ENCODE assay signal across 9 cellular contexts in the genomic region with DNA sequence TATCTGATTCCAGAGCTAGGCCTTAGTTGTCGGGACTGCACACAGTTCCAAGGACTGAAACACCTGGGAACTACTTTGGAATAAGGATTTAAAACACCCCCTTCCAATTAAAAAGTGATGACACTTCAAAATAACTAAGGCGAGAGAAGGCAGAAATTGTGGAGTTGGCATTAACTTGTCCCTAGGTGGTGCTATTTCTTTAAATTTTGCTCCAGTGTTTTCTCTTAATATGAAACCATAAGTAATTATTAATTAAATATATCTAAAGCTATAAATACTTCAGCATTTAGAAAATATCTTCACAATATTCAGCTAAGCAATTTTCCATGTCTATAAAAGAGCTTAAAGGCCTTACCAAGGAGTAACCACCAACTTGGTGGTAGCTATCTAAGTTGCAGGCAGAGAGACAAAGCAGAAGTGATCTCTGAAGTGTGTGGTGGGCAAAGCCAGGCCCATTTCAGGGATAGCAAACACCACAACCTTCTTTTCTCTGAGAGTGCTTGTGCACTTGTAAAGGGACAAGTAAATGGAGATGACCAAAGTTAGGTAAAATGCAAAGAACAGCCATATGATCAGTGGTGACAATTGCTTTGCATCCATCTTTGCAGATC.
DNase-seq lines count a peak whose midpoint lies in the region; ATAC-seq, FAIRE-seq and TF ChIP-seq lines count a peak whose summit lies in the region.
"Had no signal": no experiment of that assay in that cellular context is flagged by ENCODE, and none has a peak within 500 bp of the region (broad histone marks: within the 10 kb centered on the region; RNA-seq: fewer than 3 reads in every experiment).

No MANE protein-coding gene starts in this region.

- ATAC-seq in GM12878 (peak; percentile 89), left lobe of liver (peak; percentile 53)

- H3K27me3 ChIP-seq in GM12878 (replicated peaks in 1 of 2; ENCODE audit: control insufficient read depth in 2 of 2, insufficient read depth in 2 of 2, low read length in 1 of 2), result no peaks in the 10 kb centered on the region

- TF ChIP-seq RAD21 in GM12878 (IDR thresholded peaks at IDR 0.05; ENCODE audit: insufficient read depth, low read depth, low read length), result peak; percentile 65

- no peak overlapping the region for H3K4me2 ChIP-seq in GM12878 (ENCODE audit: control insufficient read depth, insufficient read depth)

- H3K9ac ChIP-seq in GM12878 (ENCODE audit: control insufficient read depth, insufficient read depth, low read length), result no peak overlapping the region

- peaks cover 5% of the 10 kb centered on the region for H3K36me3 Mint-ChIP-seq in activated naive CD4-positive, alpha-beta T cell treated with anti-CD3 and anti-CD28 coated beads, Interleukin-2, amount 50 U/mL, for 24 hours

- H3K4me1 ChIP-seq in HEK293 (ENCODE audit: control insufficient read depth, insufficient read depth, low read length) (no peaks in the 10 kb centered on the region), GM12878 (ENCODE audit: control insufficient read depth, insufficient read depth, low read length) (peaks cover 3% of the 10 kb centered on the region; the same call in 1 of the 2 replicates)

- no peak for FAIRE-seq in GM12878 (lab: Jason Lieb, UNC)

- H3K27ac Mint-ChIP-seq in activated naive CD4-positive, alpha-beta T cell treated with anti-CD3 and anti-CD28 coated beads, Interleukin-2, amount 50 U/mL, for 24 hours, result peak overlapping the region; percentile 33

- RAD21 ChIA-PET in GM12878 (lab: Charles Lee; ENCODE audit: unreplicated experiment), result interaction anchor here (0.7 to 8.7 kb wide), 45 partner anchors 10 to 592 kb away, joined by 3 to 207 read pairs (median 5); a partner anchor contains a TSS

- peaks cover 41% of the 10 kb centered on the region for H3K4me1 Mint-ChIP-seq in activated naive CD4-positive, alpha-beta T cell treated with anti-CD3 and anti-CD28 coated beads, Interleukin-2, amount 50 U/mL, for 24 hours

- no peaks in the 10 kb centered on the region for H3K9me3 ChIP-seq in HEK293 (ENCODE audit: control insufficient read depth, insufficient read depth, low read depth, low read length)
- no peaks in the 10 kb centered on the region for H3K9me3 ChIP-seq in GM12878 (replicated peaks; ENCODE audit: control insufficient read depth, insufficient read depth, low read length)

- no TSS peak for BruUV-seq in GM12878 (replicated peaks; lab: Mats Ljungman, UMichigan)

- DNase-seq in activated naive CD4-positive, alpha-beta T cell treated with Interleukin-2 at 50 U/mL for 16 hours, result no peak
- DNase-seq in NCI-H2227 (lab: John Stamatoyannopoulos, UW; ENCODE audit: unreplicated experiment) (peak; percentile 39), GM12878 (ENCODE audit: low read depth, low spot score) (no peak), left lobe of liver (ENCODE audit: low spot score) (no peak), putamen (ENCODE audit: low spot score) (no peak)
- no peak for DNase-seq in NK-92 treated with Interleukin-12 subunit alpha and Interleukin-12 subunit beta, amount 100 ng/mL, for 24 hours (lab: John Stamatoyannopoulos, UW)

- no peak overlapping the region for H3K4me3 Mint-ChIP-seq in activated naive CD4-positive, alpha-beta T cell treated with anti-CD3 and anti-CD28 coated beads, Interleukin-2, amount 50 U/mL, for 24 hours

- H2AFZ ChIP-seq in GM12878 (ENCODE audit: control insufficient read depth, low read depth, low read length), result no peak overlapping the region

- H3K36me3 ChIP-seq in HEK293 (ENCODE audit: control insufficient read depth in 2 of 2, insufficient read depth in 1 of 2, low read length in 2 of 2), result no peaks in the 10 kb centered on the region
- peaks cover 0 to 4% of the 10 kb centered on the region in 2 experiments; a peak in 3 of 4 replicates for H3K36me3 ChIP-seq in GM12878 (ENCODE audit: control insufficient read depth in 2 of 2, insufficient read depth in 2 of 2, low read length in 1 of 2)

- SMC1A ChIA-PET in GM12878 (lab: Charles Lee; ENCODE audit: uncharacterized antibody, unreplicated experiment), result interaction anchor here (0.6 to 19.2 kb wide), 62 partner anchors 9 to 666 kb away, joined by 3 to 478 read pairs (median 5); a partner anchor contains a TSS

- TF ChIP-seq EP300 in GM12878 (IDR thresholded peaks at IDR 0.05; ENCODE audit: borderline replicate concordance in 1 of 2, control insufficient read depth in 1 of 2, low read depth in 2 of 2, low read length in 2 of 2), result no peak

- POLR2A ChIA-PET in HEK293 (lab: Yijun Ruan, JAX) (no interaction called here), GM12878 (lab: Charles Lee) (interaction anchor here (0.9 to 2.9 kb wide), 7 partner anchors 14 to 198 kb away, joined by 3 to 14 read pairs (median 4); no protein-coding TSS in a partner anchor)

- TF ChIP-seq CTCF in HEK293 (tag by site-specific recombination; IDR thresholded peaks at IDR 0.05), result 0 out of 2 replicates have a peak, but pooled peaks have one; percentile 18
- peak; percentile 38 to 62 (median 48) for TF ChIP-seq CTCF in GM12878 (IDR thresholded peaks at IDR 0.05 in 2 of 3, conservative IDR thresholded peaks at IDR 0.05 in 1 of 3; ENCODE audit: control insufficient read depth in 2 of 3, extremely low read depth in 1 of 3, insufficient read depth in 1 of 3, low read depth in 3 of 3, low read length in 3 of 3)

- intact Hi-C loops in GM12878 (cut with micrococcal nuclease; ENCODE audit: unreplicated experiment), result loop anchor here (1.0 to 2.0 kb wide), 3 partner anchors 55 to 265 kb away; a partner anchor contains a TSS

- in situ Hi-C loops in GM12878 (cut with MboI), result no loop called here

- 0% methylated on average over 2 of the region's 2 CpGs for WGBS in GM12878 (ENCODE audit: insufficient coverage, insufficient replicate concordance, low lambda C conversion rate, missing lambda C conversion rate)

- H3K27me3 Mint-ChIP-seq in activated naive CD4-positive, alpha-beta T cell treated with anti-CD3 and anti-CD28 coated beads, Interleukin-2, amount 50 U/mL, for 24 hours, result no peaks in the 10 kb centered on the region

- H4K20me1 ChIP-seq in GM12878 (ENCODE audit: control insufficient read depth, insufficient read depth), result no peaks in the 10 kb centered on the region

- TF ChIP-seq POLR2A in GM12878 (IDR thresholded peaks at IDR 0.05; ENCODE audit: low read depth, low read length), result no peak

- H3K27ac ChIP-seq in HEK293 (ENCODE audit: extremely low read depth, low read depth, low read length), result no peak overlapping the region
- H3K27ac ChIP-seq in GM12878 (ENCODE audit: control insufficient read depth, insufficient read depth), result no peak overlapping the region
- H3K27ac ChIP-seq: epithelial cell of prostate had no signal

- H3K4me3 ChIP-seq in HEK293 (ENCODE audit: low read depth, low read length) (no peak overlapping the region), GM12878 (no peak overlapping the region)

- H3K79me2 ChIP-seq in GM12878 (ENCODE audit: control insufficient read depth, insufficient read depth, low read length), result no peaks in the 10 kb centered on the region

- CTCF ChIA-PET in HEK293 (lab: Yijun Ruan, JAX), result interaction anchor here (0.5 to 9.8 kb wide), 62 partner anchors 8 to 1265 kb away, joined by 3 to 115 read pairs (median 4); no protein-coding TSS in a partner anchor
- CTCF ChIA-PET in GM12878 (lab: Yijun Ruan, JAX), result interaction anchor here (0.6 to 11.4 kb wide), 88 partner anchors 9 to 674 kb away, joined by 3 to 398 read pairs (median 5); no protein-coding TSS in a partner anchor

- no peaks in the 10 kb centered on the region for H3K9me3 Mint-ChIP-seq in activated naive CD4-positive, alpha-beta T cell treated with anti-CD3 and anti-CD28 coated beads, Interleukin-2, amount 50 U/mL, for 24 hours

TF ChIP-seq in HEK293, 187 proteins besides CTCF, POLR2A, EP300 and RAD21:
- 0 out of 2 replicates have a peak, but pooled peaks have one; percentile 26 for TF ChIP-seq ZNF660 (tag by site-specific recombination; IDR thresholded peaks at IDR 0.05)
- TF ChIP-seq ZBTB8A (tag by site-specific recombination; IDR thresholded peaks at IDR 0.05), result no peak
- peak; percentile 60 for TF ChIP-seq ZNF654 (tag by site-specific recombination; IDR thresholded peaks at IDR 0.05; ENCODE audit: low read depth)
- TF ChIP-seq, protein P1, sequence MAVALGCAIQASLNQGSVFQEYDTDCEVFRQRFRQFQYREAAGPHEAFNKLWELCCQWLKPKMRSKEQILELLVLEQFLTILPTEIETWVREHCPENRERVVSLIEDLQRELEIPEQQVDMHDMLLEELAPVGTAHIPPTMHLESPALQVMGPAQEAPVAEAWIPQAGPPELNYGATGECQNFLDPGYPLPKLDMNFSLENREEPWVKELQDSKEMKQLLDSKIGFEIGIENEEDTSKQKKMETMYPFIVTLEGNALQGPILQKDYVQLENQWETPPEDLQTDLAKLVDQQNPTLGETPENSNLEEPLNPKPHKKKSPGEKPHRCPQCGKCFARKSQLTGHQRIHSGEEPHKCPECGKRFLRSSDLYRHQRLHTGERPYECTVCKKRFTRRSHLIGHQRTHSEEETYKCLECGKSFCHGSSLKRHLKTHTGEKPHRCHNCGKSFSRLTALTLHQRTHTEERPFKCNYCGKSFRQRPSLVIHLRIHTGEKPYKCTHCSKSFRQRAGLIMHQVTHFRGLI (tag by site-specific recombination; IDR thresholded peaks at IDR 0.05), result no peak
- no peak for TF ChIP-seq ZNF423 (tag by site-specific recombination; IDR thresholded peaks at IDR 0.05)
